In the genomic region with DNA sequence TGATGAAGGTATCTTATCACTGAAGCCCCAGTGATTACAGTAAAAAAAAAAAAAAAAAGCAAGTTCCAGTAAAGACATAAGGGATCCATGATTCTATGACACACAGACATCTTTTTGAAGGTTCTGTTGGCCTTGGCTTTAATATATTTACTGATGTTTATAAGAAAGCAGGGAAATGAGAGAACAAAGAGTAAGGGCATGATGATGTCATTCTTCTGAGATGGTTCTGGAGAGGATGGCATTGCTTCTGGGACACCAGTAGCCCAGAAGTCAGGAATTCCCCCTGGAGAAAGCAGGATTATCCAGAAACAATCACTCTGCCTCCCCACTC, we compare ENCODE assay signal across 12 cellular contexts.
A peak's percentile ranks its signal among the peaks of the same experiment; 100 is the strongest.
DNase-seq lines count a peak whose midpoint lies in the region; ATAC-seq lines count a peak whose summit lies in the region.
"Had no signal": no experiment of that assay in that cellular context is flagged by ENCODE, and none has a peak within 500 bp of the region (broad histone marks: within the 10 kb centered on the region; RNA-seq: fewer than 3 reads in every experiment).

No MANE protein-coding gene starts in this region.

- H3K79me1 ChIP-seq in neuronal stem cell (ENCODE audit: low read depth, low read length) = no peaks in the 10 kb centered on the region

- H3K27ac Mint-ChIP-seq in activated naive CD8-positive, alpha-beta T cell treated with anti-CD3 and anti-CD28 coated beads, Interleukin-2, amount 50 U/mL, for 24 hours = peak overlapping the region; percentile 93
- H3K27ac Mint-ChIP-seq: CD4-positive, alpha-beta T cell had no signal

- H3K4me1 Mint-ChIP-seq in activated naive CD8-positive, alpha-beta T cell treated with anti-CD3 and anti-CD28 coated beads, Interleukin-2, amount 50 U/mL, for 24 hours = peaks cover 22% of the 10 kb centered on the region

- H2AFZ ChIP-seq in neuronal stem cell (ENCODE audit: low read length) = no peak overlapping the region

- no peak overlapping the region for H3K4me2 ChIP-seq in neuronal stem cell (ENCODE audit: insufficient read depth, low read length, poor library complexity, severe bottlenecking)

- no peak for DNase-seq in activated naive CD8-positive, alpha-beta T cell treated with anti-CD3 and anti-CD28 coated beads, Interleukin-2, amount 50 U/mL, for 24 hours
- DNase-seq in neuronal stem cell (ENCODE audit: low spot score) (no peak), H7 (no peak), CD1c-positive myeloid dendritic cell (ENCODE audit: extremely low spot score) (no peak), NCI-H2107 treated with DMSO at 0.1 percent for 48 hours (lab: John Stamatoyannopoulos, UW; ENCODE audit: unreplicated experiment) (no peak)
- DNase-seq: CD4-positive, alpha-beta T cell; kidney glomerular epithelial cell; NCI-H1105 treated with DMSO at 0.1 percent for 48 hours; NCI-H345 had no signal

- no peak overlapping the region for H4K91ac ChIP-seq in neuronal stem cell (ENCODE audit: low read depth, low read length, poor library complexity)

- H3K14ac ChIP-seq in neuronal stem cell (ENCODE audit: low read length) = no peak overlapping the region

- H2BK5ac ChIP-seq in neuronal stem cell (ENCODE audit: low read length) = no peak overlapping the region

- H2BK12ac ChIP-seq in neuronal stem cell (ENCODE audit: low read length) = no peak overlapping the region

- H3K27me3 ChIP-seq in neuronal stem cell (ENCODE audit: control insufficient read depth in 3 of 3, insufficient read depth in 3 of 3, low read depth in 1 of 3, low read length in 3 of 3) (peaks cover 0 to 16% (median 0%) of the 10 kb centered on the region in 3 experiments), H7 (ENCODE audit: control insufficient read depth, insufficient read depth, low read length) (no peaks in the 10 kb centered on the region)

- H3K9me3 Mint-ChIP-seq in activated naive CD8-positive, alpha-beta T cell treated with anti-CD3 and anti-CD28 coated beads, Interleukin-2, amount 50 U/mL, for 24 hours = peaks cover 3% of the 10 kb centered on the region
- H3K9me3 Mint-ChIP-seq: CD4-positive, alpha-beta T cell had no signal

- no peak overlapping the region for H3K23ac ChIP-seq in neuronal stem cell (ENCODE audit: low read depth, low read length, poor library complexity)

- H3K27me3 Mint-ChIP-seq in activated naive CD8-positive, alpha-beta T cell treated with anti-CD3 and anti-CD28 coated beads, Interleukin-2, amount 50 U/mL, for 24 hours = no peaks in the 10 kb centered on the region
- H3K27me3 Mint-ChIP-seq: CD4-positive, alpha-beta T cell had no signal

- H3K9ac ChIP-seq in neuronal stem cell (ENCODE audit: low read depth, low read length, poor library complexity) = no peak overlapping the region

- no peak overlapping the region for H3K4me3 ChIP-seq in neuronal stem cell (ENCODE audit: low read length in 2 of 2)
- no peak overlapping the region for H3K4me3 ChIP-seq in H7 (ENCODE audit: insufficient read depth, low read depth, low read length)

- H3K4me3 Mint-ChIP-seq in activated naive CD8-positive, alpha-beta T cell treated with anti-CD3 and anti-CD28 coated beads, Interleukin-2, amount 50 U/mL, for 24 hours = peak overlapping the region; percentile 32
- H3K4me3 Mint-ChIP-seq: CD4-positive, alpha-beta T cell had no signal

- H3K27ac ChIP-seq in neuronal stem cell (replicated peaks; ENCODE audit: low read length) = peak overlapping the region; percentile 83
- H3K27ac ChIP-seq: VCaP had no signal

- H2BK15ac ChIP-seq in neuronal stem cell (ENCODE audit: low read length) = no peak overlapping the region

- no peak overlapping the region for H3K18ac ChIP-seq in neuronal stem cell (ENCODE audit: low read length)

- no peak overlapping the region for H2BK120ac ChIP-seq in neuronal stem cell (ENCODE audit: low read depth, low read length)

- H3K9me3 ChIP-seq in neuronal stem cell (replicated peaks in 1 of 2; ENCODE audit: control insufficient read depth in 2 of 2, insufficient read depth in 1 of 2, low read depth in 1 of 2, low read length in 2 of 2) = peaks cover 0 to 4% of the 10 kb centered on the region in 2 donors

- H3K36me3 Mint-ChIP-seq in activated naive CD8-positive, alpha-beta T cell treated with anti-CD3 and anti-CD28 coated beads, Interleukin-2, amount 50 U/mL, for 24 hours (ENCODE audit: low read depth) = no peaks in the 10 kb centered on the region

- ATAC-seq in GM18498 (IDR thresholded peaks at IDR 0.05; ENCODE audit: unreplicated experiment) = peak; percentile 2
- ATAC-seq in GM21360 (IDR thresholded peaks at IDR 0.05; ENCODE audit: unreplicated experiment) = peak; percentile 7
- no peak for ATAC-seq in activated naive CD8-positive, alpha-beta T cell treated with anti-CD3 and anti-CD28 coated beads, Interleukin-2, amount 50 U/mL, for 24 hours

- H3K36me3 ChIP-seq in neuronal stem cell (replicated peaks in 1 of 2; ENCODE audit: control insufficient read depth in 2 of 2, insufficient read depth in 2 of 2, low read length in 2 of 2) = no peaks in the 10 kb centered on the region
- H3K36me3 ChIP-seq in H7 (replicated peaks; ENCODE audit: control insufficient read depth, insufficient read depth, low read length) = no peaks in the 10 kb centered on the region

- no peak overlapping the region for H2AK5ac ChIP-seq in neuronal stem cell (ENCODE audit: low read depth, low read length)

- H3K4me1 ChIP-seq in neuronal stem cell (ENCODE audit: control insufficient read depth in 2 of 2, insufficient read depth in 1 of 2, low read depth in 1 of 2, low read length in 2 of 2) = peaks cover 0 to 5% of the 10 kb centered on the region in 2 donors

- H4K8ac ChIP-seq in neuronal stem cell (ENCODE audit: low read depth, low read length) = no peak overlapping the region

- H3K4ac ChIP-seq in neuronal stem cell (ENCODE audit: low read length) = no peak overlapping the region
